In the genomic region with DNA sequence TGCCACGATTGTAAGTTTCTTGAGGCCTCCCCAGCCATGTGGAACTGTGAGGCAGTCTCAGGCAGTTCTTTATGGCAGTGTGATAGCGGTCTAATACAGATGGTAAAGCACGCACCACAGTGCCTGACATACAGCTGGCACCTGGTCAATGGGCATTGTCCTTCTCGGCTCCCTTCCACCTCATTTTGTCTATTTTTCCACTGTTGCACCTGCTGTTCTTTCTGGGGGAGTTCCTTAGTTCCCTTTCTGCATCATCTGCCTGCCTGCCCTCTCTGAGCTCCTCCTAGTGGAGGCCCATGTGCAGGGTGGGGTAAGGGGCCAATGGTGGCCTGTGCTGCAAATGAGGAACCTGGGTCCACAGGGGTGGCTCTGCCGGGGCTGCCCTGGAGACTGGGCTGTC, we compare ENCODE assay signal across 12 cellular contexts.
DNase-seq lines count a peak whose midpoint lies in the region; ATAC-seq and TF ChIP-seq lines count a peak whose summit lies in the region.
"Had no signal": no experiment of that assay in that cellular context is flagged by ENCODE, and none has a peak within 500 bp of the region (broad histone marks: within the 10 kb centered on the region; RNA-seq: fewer than 3 reads in every experiment).

No MANE protein-coding gene starts in this region.

- H3K27ac Mint-ChIP-seq in memory B cell: peak overlapping the region; percentile 38
- H3K27ac Mint-ChIP-seq in activated naive CD8-positive, alpha-beta T cell treated with anti-CD3 and anti-CD28 coated beads, Interleukin-2, amount 50 U/mL, for 24 hours: no peak overlapping the region

- no peak overlapping the region for H3K9ac ChIP-seq in OCI-LY3 (ENCODE audit: low read length)
- no peak overlapping the region for H3K9ac ChIP-seq in neuronal stem cell (ENCODE audit: low read depth, low read length, poor library complexity)

- H3K36me3 Mint-ChIP-seq in memory B cell: no peaks in the 10 kb centered on the region
- H3K36me3 Mint-ChIP-seq in activated naive CD8-positive, alpha-beta T cell treated with anti-CD3 and anti-CD28 coated beads, Interleukin-2, amount 50 U/mL, for 24 hours (ENCODE audit: low read depth): no peaks in the 10 kb centered on the region

- H4K8ac ChIP-seq in neuronal stem cell (ENCODE audit: low read depth, low read length): no peak overlapping the region

- no CpG with 5 or more reads among the region's 5 CpGs for WGBS in neuronal stem cell (ENCODE audit: extremely low coverage in 2 of 2, insufficient read length in 2 of 2, insufficient replicate concordance in 1 of 2), 2 donors

- no peaks in the 10 kb centered on the region for H4K20me1 ChIP-seq in OCI-LY3 (ENCODE audit: insufficient read depth, low read length)

- no peak overlapping the region for H2BK5ac ChIP-seq in neuronal stem cell (ENCODE audit: low read length)

- no peak overlapping the region for H3K23ac ChIP-seq in neuronal stem cell (ENCODE audit: low read depth, low read length, poor library complexity)

- H3K9me3 ChIP-seq in OCI-LY3 (ENCODE audit: insufficient read depth, low read length): no peaks in the 10 kb centered on the region
- peaks cover 2 to 4% of the 10 kb centered on the region in 2 donors for H3K9me3 ChIP-seq in neuronal stem cell (replicated peaks in 1 of 2; ENCODE audit: control insufficient read depth in 2 of 2, insufficient read depth in 1 of 2, low read depth in 1 of 2, low read length in 2 of 2)

- H3K36me3 ChIP-seq in OCI-LY3 (replicated peaks; ENCODE audit: low read depth, low read length) (no peaks in the 10 kb centered on the region), neuronal stem cell (replicated peaks in 1 of 2; ENCODE audit: control insufficient read depth in 2 of 2, insufficient read depth in 2 of 2, low read length in 2 of 2) (peaks cover 0 to 1% of the 10 kb centered on the region in 2 donors)

- TF ChIP-seq CTCF in OCI-LY3 (IDR thresholded peaks at IDR 0.05; ENCODE audit: low read depth, low read length): peak; percentile 24; the same call in 1 of the 2 replicates

- H3K4ac ChIP-seq in neuronal stem cell (ENCODE audit: low read length): no peak overlapping the region

- H2AK5ac ChIP-seq in neuronal stem cell (ENCODE audit: low read depth, low read length): no peak overlapping the region

- no peak overlapping the region for H3K14ac ChIP-seq in neuronal stem cell (ENCODE audit: low read length)

- H3K9me3 Mint-ChIP-seq in memory B cell: peaks cover 1% of the 10 kb centered on the region
- no peaks in the 10 kb centered on the region for H3K9me3 Mint-ChIP-seq in activated naive CD8-positive, alpha-beta T cell treated with anti-CD3 and anti-CD28 coated beads, Interleukin-2, amount 50 U/mL, for 24 hours

- H2AFZ ChIP-seq in OCI-LY3 (ENCODE audit: low read depth, low read length) (no peak overlapping the region), neuronal stem cell (ENCODE audit: low read length) (no peak overlapping the region)

- no peak overlapping the region for H3K27ac ChIP-seq in OCI-LY3 (ENCODE audit: low read length)
- no peak overlapping the region for H3K27ac ChIP-seq in neuronal stem cell (replicated peaks; ENCODE audit: low read length)
- H3K27ac ChIP-seq: epithelial cell of prostate had no signal

- H3K4me3 Mint-ChIP-seq in memory B cell: no peak overlapping the region
- H3K4me3 Mint-ChIP-seq in activated naive CD8-positive, alpha-beta T cell treated with anti-CD3 and anti-CD28 coated beads, Interleukin-2, amount 50 U/mL, for 24 hours: no peak overlapping the region

- H3K27me3 ChIP-seq in OCI-LY3 (ENCODE audit: low read depth, low read length) (no peaks in the 10 kb centered on the region), neuronal stem cell (ENCODE audit: control insufficient read depth in 3 of 3, insufficient read depth in 3 of 3, low read depth in 1 of 3, low read length in 3 of 3) (no peaks in the 10 kb centered on the region)

- no peak overlapping the region for H2BK15ac ChIP-seq in neuronal stem cell (ENCODE audit: low read length)

- no peak overlapping the region for H2BK12ac ChIP-seq in neuronal stem cell (ENCODE audit: low read length)

- H3K4me1 Mint-ChIP-seq in memory B cell: peaks cover 19% of the 10 kb centered on the region
- H3K4me1 Mint-ChIP-seq in activated naive CD8-positive, alpha-beta T cell treated with anti-CD3 and anti-CD28 coated beads, Interleukin-2, amount 50 U/mL, for 24 hours: peaks cover 4% of the 10 kb centered on the region

- H3K79me2 ChIP-seq in OCI-LY3 (ENCODE audit: low read length): no peaks in the 10 kb centered on the region

- DNase-seq in memory B cell (ENCODE audit: low spot score in 2 of 2) (peak; percentile 17 to 57), neuronal stem cell (ENCODE audit: low spot score) (no peak), COLO829 (ENCODE audit: low spot score) (no peak)
- no peak for DNase-seq in activated naive CD8-positive, alpha-beta T cell treated with anti-CD3 and anti-CD28 coated beads, Interleukin-2, amount 50 U/mL, for 24 hours
- DNase-seq: activated CD8-positive, alpha-beta memory T cell treated with anti-CD3 and anti-CD28 coated beads, Interleukin-2, amount 50 U/mL, for 4 hours; aorta; NCI-H510A treated with DMSO at 0.1 percent for 48 hours had no signal

- no peak overlapping the region for H3K18ac ChIP-seq in neuronal stem cell (ENCODE audit: low read length)

- ATAC-seq in GM18519 (IDR thresholded peaks at IDR 0.05; ENCODE audit: low FRiP score, unreplicated experiment) (peak; percentile 76), HG02852 (IDR thresholded peaks at IDR 0.05; ENCODE audit: unreplicated experiment) (peak; percentile 67), memory B cell (ENCODE audit: low read depth) (peak; percentile 97), HG03439 (IDR thresholded peaks at IDR 0.05; ENCODE audit: unreplicated experiment) (no peak)
- no peak for ATAC-seq in activated naive CD8-positive, alpha-beta T cell treated with anti-CD3 and anti-CD28 coated beads, Interleukin-2, amount 50 U/mL, for 24 hours

- peaks cover 8% of the 10 kb centered on the region for H3K4me1 ChIP-seq in OCI-LY3 (ENCODE audit: low read length)
- H3K4me1 ChIP-seq in neuronal stem cell (ENCODE audit: control insufficient read depth in 2 of 2, insufficient read depth in 1 of 2, low read depth in 1 of 2, low read length in 2 of 2): peaks cover 0 to 1% of the 10 kb centered on the region in 2 donors

- H3K4me3 ChIP-seq in OCI-LY3 (ENCODE audit: low read length): no peak overlapping the region
- H3K4me3 ChIP-seq in neuronal stem cell (ENCODE audit: low read length in 2 of 2): peak overlapping the region in 1 of 2 donors; percentile 6

- H3K4me2 ChIP-seq in OCI-LY3 (ENCODE audit: low read length) (no peak overlapping the region), neuronal stem cell (ENCODE audit: insufficient read depth, low read length, poor library complexity, severe bottlenecking) (no peak overlapping the region)

- H3K79me1 ChIP-seq in neuronal stem cell (ENCODE audit: low read depth, low read length): no peaks in the 10 kb centered on the region

- H3K27me3 Mint-ChIP-seq in memory B cell: no peaks in the 10 kb centered on the region
- H3K27me3 Mint-ChIP-seq in activated naive CD8-positive, alpha-beta T cell treated with anti-CD3 and anti-CD28 coated beads, Interleukin-2, amount 50 U/mL, for 24 hours: no peaks in the 10 kb centered on the region

- H4K91ac ChIP-seq in neuronal stem cell (ENCODE audit: low read depth, low read length, poor library complexity): no peak overlapping the region

- no peak overlapping the region for H2BK120ac ChIP-seq in neuronal stem cell (ENCODE audit: low read depth, low read length)

Comparison
In these comparisons a context has a peak if more than half of its experiments do, and no peak if none do; other contexts are left out.
1. ATAC-seq: peak in GM18519 (single experiment), HG02852 (single experiment) and memory B cell (single experiment); none in HG03439 (single experiment) and activated naive CD8-positive, alpha-beta T cell treated with anti-CD3 and anti-CD28 coated beads, Interleukin-2, amount 50 U/mL, for 24 hours (single experiment).
2. DNase-seq: peak in memory B cell (2 of 2); none in neuronal stem cell (single experiment), activated naive CD8-positive, alpha-beta T cell treated with anti-CD3 and anti-CD28 coated beads, Interleukin-2, amount 50 U/mL, for 24 hours (single experiment) and COLO829 (single experiment).